8 cellular contexts compared by ENCODE assay signal in genomic region chr12:96714199-96714598, GRCh38.
"Had no signal": no experiment of that assay in that cellular context is flagged by ENCODE, and none has a peak within 500 bp of the region (broad histone marks: within the 10 kb centered on the region; RNA-seq: fewer than 3 reads in every experiment).

No MANE protein-coding gene starts in this region.

- H3K27ac Mint-ChIP-seq: H9, IgD-negative memory B cell had no signal

- H3K4me3 ChIP-seq: GM23248 had no signal

- H3K36me3 Mint-ChIP-seq: IgD-negative memory B cell had no signal

- H3K4me1 Mint-ChIP-seq: IgD-negative memory B cell had no signal

- H2AFZ ChIP-seq: GM23248 had no signal

- H3K4me2 ChIP-seq: KMS-11 had no signal

- H3K27ac ChIP-seq: GM23248, HL-60, KMS-11 had no signal

- H3K9ac ChIP-seq: GM23248, KMS-11 had no signal

- H3K9me3 Mint-ChIP-seq: H9 had no signal

- H3K4me3 Mint-ChIP-seq: H9, IgD-negative memory B cell had no signal

- DNase-seq: GM23248, GOT3, H9, HCEC 1CT, KBM-7 had no signal
